ENCODE assay signal across 31 cellular contexts in the genomic region with DNA sequence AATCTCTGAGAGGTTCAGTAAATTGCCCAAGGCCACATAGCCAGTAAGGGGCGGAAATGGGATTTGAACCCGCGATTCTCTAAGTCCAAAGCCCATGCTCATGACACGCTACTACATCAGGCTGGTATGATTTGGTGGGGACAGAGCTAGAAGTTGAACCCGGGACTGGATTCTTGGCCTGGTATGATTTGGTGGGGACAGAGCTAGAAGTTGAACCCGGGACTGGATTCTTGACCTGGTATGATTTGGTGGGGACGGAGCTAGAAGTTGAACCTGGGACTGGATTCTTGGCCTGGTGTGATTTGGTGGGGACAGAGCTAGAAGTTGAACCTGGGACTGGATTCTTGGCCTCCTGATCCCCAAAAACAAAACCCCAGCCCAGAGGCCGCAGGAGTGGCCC. TPM values are rescaled to one million over a fixed set of nuclear protein-coding genes. Genes with fewer than 3 reads are reported as not detected.
"Had no signal": no experiment of that assay in that cellular context is flagged by ENCODE, and none has a peak within 500 bp of the region (broad histone marks: within the 10 kb centered on the region; RNA-seq: fewer than 3 reads in every experiment).

No MANE protein-coding gene starts in this region.

- H3K27ac Mint-ChIP-seq: neural progenitor cell had no signal

- H3K27me3 Mint-ChIP-seq: naive thymus-derived CD8-positive, alpha-beta T cell had no signal

- H3K36me3 Mint-ChIP-seq: naive thymus-derived CD8-positive, alpha-beta T cell; neural progenitor cell had no signal

- H3K27me3 ChIP-seq: colonic mucosa, heart right ventricle, left lung, neural progenitor cell, right atrium auricular region, tibial nerve, upper lobe of left lung, uterus had no signal

- H3K4me1 ChIP-seq: colonic mucosa, esophagus squamous epithelium, prostate gland, right atrium auricular region, upper lobe of left lung had no signal

- H3K27ac ChIP-seq: colonic mucosa, esophagus squamous epithelium, heart right ventricle, left lung, neural progenitor cell, prostate gland, right atrium auricular region, thoracic aorta, tibial nerve, upper lobe of left lung, uterus had no signal

- DNase-seq: colonic mucosa; dermis blood vessel endothelial cell; effector memory CD4-positive, alpha-beta T cell; erythroblast; esophagus squamous epithelium; foreskin melanocyte; glutamatergic neuron; heart right ventricle; hippocampal formation; left cardiac atrium; left lung; mesendoderm; naive thymus-derived CD8-positive, alpha-beta T cell; nucleus accumbens; stimulated activated CD4-positive, alpha-beta T cell treated with anti-CD3 and anti-CD28 coated beads, Interleukin-12 subunit alpha, Interleukin-12 subunit beta, amount 100 ng/mL, for 4 hours; stimulated activated CD4-positive, alpha-beta T cell treated with anti-CD3 and anti-CD28 coated beads, Interleukin-1b, Interleukin-23, amount 100 ng/mL, for 48 hours; stimulated activated CD4-positive, alpha-beta T cell treated with anti-CD3 and anti-CD28 coated beads, Interleukin-4, amount 100 ng/mL, for 1 hour; stimulated activated CD8-positive, alpha-beta memory T cell treated with anti-CD3 and anti-CD28 coated beads, Interleukin-4, amount 100 ng/mL, for 48 hours; stimulated activated naive CD4-positive, alpha-beta T cell treated with Interleukin-2 at 50 U/mL for 16 hours; substantia nigra; upper lobe of left lung; uterus had no signal

- H3K9me3 ChIP-seq: colonic mucosa, esophagus squamous epithelium, heart right ventricle, left lung, prostate gland, right atrium auricular region, thoracic aorta, tibial nerve, upper lobe of left lung, uterus had no signal

- H3K9me3 Mint-ChIP-seq: naive thymus-derived CD8-positive, alpha-beta T cell; neural progenitor cell had no signal

- ATAC-seq: heart right ventricle; left cardiac atrium; left lung; naive thymus-derived CD8-positive, alpha-beta T cell; sciatic nerve had no signal

- H3K9ac ChIP-seq: neural progenitor cell had no signal

- H3K4me3 Mint-ChIP-seq: naive thymus-derived CD8-positive, alpha-beta T cell; neural progenitor cell had no signal

- FAIRE-seq: endometrium, islet of Langerhans had no signal

- H3K4me2 ChIP-seq: neural progenitor cell, smooth muscle cell had no signal

- H3K36me3 ChIP-seq: colonic mucosa, esophagus squamous epithelium, heart right ventricle, left lung, neural progenitor cell, prostate gland, right atrium auricular region, thoracic aorta, tibial nerve, upper lobe of left lung, uterus had no signal

- H3K4me3 ChIP-seq: colonic mucosa, esophagus squamous epithelium, heart right ventricle, left lung, neural progenitor cell, prostate gland, right atrium auricular region, smooth muscle cell, thoracic aorta, tibial nerve, upper lobe of left lung, uterus had no signal

- H2AFZ ChIP-seq: neural progenitor cell had no signal

RNA-seq across cellular contexts. Expression of a gene that starts 23.0 kb away (rescaled TPM):
- polyA plus RNA-seq: naive thymus-derived CD8-positive, alpha-beta T cell had no signal
